1 cellular context compared by ENCODE assay signal in the genomic region with DNA sequence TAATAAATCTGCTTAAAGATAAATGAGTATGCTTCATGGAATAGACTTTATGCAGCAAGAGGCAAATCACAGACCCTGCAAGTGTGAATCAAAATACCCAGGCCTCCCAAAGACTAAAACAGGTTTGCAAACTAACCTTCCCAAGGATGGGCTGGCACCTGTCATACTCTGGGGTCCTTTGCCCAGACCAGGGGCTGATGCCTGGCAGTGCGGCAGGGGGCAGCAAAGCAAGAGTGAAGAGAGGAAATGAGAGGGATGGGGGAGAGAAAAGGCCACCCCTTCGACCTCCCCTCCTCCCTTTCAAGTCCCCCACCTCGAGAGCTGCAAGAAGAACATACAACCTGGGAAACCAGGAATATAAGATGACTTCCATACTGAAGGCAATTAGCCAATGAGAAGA.
TF ChIP-seq lines count a peak whose summit lies in the region.

No MANE protein-coding gene starts in this region.

TF ChIP-seq in SK-N-SH, 30 proteins besides CTCF, POLR2A, EP300 and RAD21:
- no peak for TF ChIP-seq RCOR1 (IDR thresholded peaks at IDR 0.05; ENCODE audit: low read length)
- TF ChIP-seq, protein P1, sequence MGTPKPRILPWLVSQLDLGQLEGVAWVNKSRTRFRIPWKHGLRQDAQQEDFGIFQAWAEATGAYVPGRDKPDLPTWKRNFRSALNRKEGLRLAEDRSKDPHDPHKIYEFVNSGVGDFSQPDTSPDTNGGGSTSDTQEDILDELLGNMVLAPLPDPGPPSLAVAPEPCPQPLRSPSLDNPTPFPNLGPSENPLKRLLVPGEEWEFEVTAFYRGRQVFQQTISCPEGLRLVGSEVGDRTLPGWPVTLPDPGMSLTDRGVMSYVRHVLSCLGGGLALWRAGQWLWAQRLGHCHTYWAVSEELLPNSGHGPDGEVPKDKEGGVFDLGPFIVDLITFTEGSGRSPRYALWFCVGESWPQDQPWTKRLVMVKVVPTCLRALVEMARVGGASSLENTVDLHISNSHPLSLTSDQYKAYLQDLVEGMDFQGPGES (IDR thresholded peaks at IDR 0.05; ENCODE audit: low read depth, low read length): no peak
- TF ChIP-seq JUND (IDR thresholded peaks at IDR 0.05): no peak
- TF ChIP-seq TCF12 (IDR thresholded peaks at IDR 0.05): no peak
- no peak for TF ChIP-seq TEAD4 (IDR thresholded peaks at IDR 0.05; ENCODE audit: borderline replicate concordance, insufficient read depth)
- no peak for TF ChIP-seq USF2 (IDR thresholded peaks at IDR 0.05; ENCODE audit: borderline replicate concordance, low read depth, low read length)
- no peak for TF ChIP-seq NRF1 (IDR thresholded peaks at IDR 0.05; ENCODE audit: low read depth, low read length)
- TF ChIP-seq FOSL2 (IDR thresholded peaks at IDR 0.05; ENCODE audit: borderline replicate concordance, low read depth): no peak
- no peak for TF ChIP-seq SIN3A (IDR thresholded peaks at IDR 0.05; ENCODE audit: borderline replicate concordance, low read depth, low read length)
